Comparison of ENCODE assay signal across 14 cellular contexts in the genomic region with DNA sequence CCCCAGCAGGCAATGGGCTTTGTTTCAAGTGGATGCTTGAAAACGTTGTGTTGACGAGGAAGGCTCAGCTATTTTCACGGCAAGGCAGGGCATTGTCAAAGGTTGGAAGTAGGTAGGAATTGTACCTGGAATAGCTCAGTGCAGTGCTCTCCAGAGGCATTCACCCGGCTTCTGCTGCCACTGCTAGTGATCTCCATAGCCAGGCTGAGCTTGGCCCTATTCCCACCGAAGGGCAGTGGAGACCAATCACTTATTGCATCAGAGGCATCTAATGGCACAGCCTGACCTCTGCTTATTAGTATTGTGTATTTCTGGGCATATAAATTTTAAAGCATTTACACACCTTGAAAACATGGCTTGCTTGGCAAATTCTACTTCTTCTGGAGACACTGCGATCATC. TPM values are rescaled to one million over a fixed set of nuclear protein-coding genes. Genes with fewer than 3 reads are reported as not detected.
DNase-seq lines count a peak whose midpoint lies in the region; ATAC-seq and TF ChIP-seq lines count a peak whose summit lies in the region.
"Had no signal": no experiment of that assay in that cellular context is flagged by ENCODE, and none has a peak within 500 bp of the region (broad histone marks: within the 10 kb centered on the region; RNA-seq: fewer than 3 reads in every experiment).

No MANE protein-coding gene starts in this region.

- H3K36me3 Mint-ChIP-seq in Caco-2 (ENCODE audit: insufficient read depth, unreplicated experiment), result peaks cover 57% of the 10 kb centered on the region

- H3K27me3 Mint-ChIP-seq in Caco-2 (ENCODE audit: insufficient read depth, unreplicated experiment), result no peaks in the 10 kb centered on the region
- H3K27me3 Mint-ChIP-seq: CD4-positive, alpha-beta T cell had no signal

- H3K4me3 Mint-ChIP-seq in Caco-2 (ENCODE audit: unreplicated experiment), result no peak overlapping the region
- H3K4me3 Mint-ChIP-seq: B cell; CD4-positive, alpha-beta T cell had no signal

- intact Hi-C loops in Caco-2 (cut with micrococcal nuclease; ENCODE audit: unreplicated experiment) (no loop called here), IMR-90 (cut with micrococcal nuclease) (no loop called here), right lobe of liver (cut with DNase I) (no loop called here), psoas muscle (cut with DNase I) (no loop called here)

- in situ Hi-C loops in IMR-90 (cut with MboI; ENCODE audit: low sequenced_read_pairs), result no loop called here

- H4K91ac ChIP-seq in IMR-90 (ENCODE audit: insufficient read depth, low read depth, low read length), result no peak overlapping the region

- H3K9me3 ChIP-seq in Caco-2 (no peaks in the 10 kb centered on the region), IMR-90 (ENCODE audit: control insufficient read depth, insufficient read depth, low read length) (no peaks in the 10 kb centered on the region), RWPE2 (ENCODE audit: severe bottlenecking) (no peaks in the 10 kb centered on the region), right lobe of liver (no peaks in the 10 kb centered on the region), psoas muscle (no peaks in the 10 kb centered on the region)

- H3K18ac ChIP-seq in IMR-90 (ENCODE audit: low read depth, low read length), result no peak overlapping the region

- ATAC-seq in IMR-90 (ENCODE audit: low read depth), result no peak
- ATAC-seq in RWPE2 (ENCODE audit: low read depth), result no peak
- ATAC-seq in right lobe of liver, result peak; percentile 64 to 80 (median 70)
- no peak for ATAC-seq in HG03460 (IDR thresholded peaks at IDR 0.05; ENCODE audit: unreplicated experiment)
- ATAC-seq in psoas muscle, result no peak
- ATAC-seq: GM12878 had no signal

- H3K4me1 ChIP-seq in Caco-2 (peaks cover 68% of the 10 kb centered on the region), IMR-90 (ENCODE audit: control insufficient read depth, insufficient read depth, low read length) (no peaks in the 10 kb centered on the region), RWPE2 (ENCODE audit: insufficient read depth, poor library complexity, severe bottlenecking) (peaks cover 33% of the 10 kb centered on the region), right lobe of liver (no peaks in the 10 kb centered on the region), psoas muscle (no peaks in the 10 kb centered on the region)

- no peak overlapping the region for H2BK20ac ChIP-seq in IMR-90 (ENCODE audit: low read depth, low read length)

- H3K4me3 ChIP-seq in Caco-2 (ENCODE audit: low read depth, low read length) (no peak overlapping the region), IMR-90 (ENCODE audit: insufficient read depth, low read depth, low read length) (no peak overlapping the region), RWPE2 (ENCODE audit: severe bottlenecking) (no peak overlapping the region), right lobe of liver (no peak overlapping the region), psoas muscle (no peak overlapping the region)
- H3K4me3 ChIP-seq: GM12878 had no signal

- H3K36me3 ChIP-seq in Caco-2 (ENCODE audit: control insufficient read depth, insufficient read depth, low read length) (no peaks in the 10 kb centered on the region), IMR-90 (ENCODE audit: control insufficient read depth, insufficient read depth, low read length) (no peaks in the 10 kb centered on the region), RWPE2 (ENCODE audit: low read depth) (no peaks in the 10 kb centered on the region), right lobe of liver (no peaks in the 10 kb centered on the region), psoas muscle (ENCODE audit: insufficient read depth in 1 of 2, low read depth in 1 of 2) (no peaks in the 10 kb centered on the region)

- no peak overlapping the region for H3K9ac ChIP-seq in IMR-90 (ENCODE audit: low read depth, low read length)

- H2AFZ ChIP-seq in IMR-90 (replicated peaks; ENCODE audit: low read length, poor library complexity), result peak overlapping the region; percentile 49

- H3K56ac ChIP-seq in IMR-90 (ENCODE audit: extremely low read depth, insufficient read depth, low read length), result no peak overlapping the region

- no peaks in the 10 kb centered on the region for H4K20me1 ChIP-seq in IMR-90 (ENCODE audit: insufficient read depth, low read length)

- no peaks in the 10 kb centered on the region for H3K79me1 ChIP-seq in IMR-90 (ENCODE audit: low read depth in 1 of 2, low read length in 2 of 2)

- POLR2A ChIA-PET in Caco-2 (lab: Charles Lee) (no interaction called here), IMR-90 (lab: Charles Lee; ENCODE audit: unreplicated experiment) (no interaction called here)

- H3K23ac ChIP-seq in IMR-90 (ENCODE audit: low read depth, low read length), result no peak overlapping the region

- no peaks in the 10 kb centered on the region for H3K9me3 Mint-ChIP-seq in Caco-2 (ENCODE audit: unreplicated experiment)
- H3K9me3 Mint-ChIP-seq: CD4-positive, alpha-beta T cell had no signal

- H4K8ac ChIP-seq in IMR-90 (ENCODE audit: low read depth in 2 of 2, low read length in 2 of 2), result no peak overlapping the region

- peak overlapping the region; percentile 76 for H3K27ac Mint-ChIP-seq in Caco-2 (ENCODE audit: unreplicated experiment)
- H3K27ac Mint-ChIP-seq: B cell; CD4-positive, alpha-beta T cell had no signal

- H3K4ac ChIP-seq in IMR-90 (ENCODE audit: low read depth, low read length), result no peak overlapping the region

- dilution Hi-C loops in IMR-90 (cut with HindIII; ENCODE audit: low sequenced_read_pairs, unreplicated experiment), result no loop called here

- no peak overlapping the region for H4K5ac ChIP-seq in IMR-90 (ENCODE audit: low read depth, low read length)

- no peak overlapping the region for H2BK120ac ChIP-seq in IMR-90 (ENCODE audit: low read depth, low read length)

- no peak overlapping the region for H2BK5ac ChIP-seq in IMR-90 (ENCODE audit: low read depth, low read length, poor library complexity, severe bottlenecking)

- TF ChIP-seq RAD21 in IMR-90 (IDR thresholded peaks at IDR 0.05; ENCODE audit: low read length), result no peak

- no peak for TF ChIP-seq POLR2A in IMR-90 (IDR thresholded peaks at IDR 0.05; ENCODE audit: low read depth, low read length)
- TF ChIP-seq POLR2A in right lobe of liver (IDR thresholded peaks at IDR 0.05), result no peak

- no peak overlapping the region for H2AK9ac ChIP-seq in IMR-90 (replicated peaks; ENCODE audit: low read depth, low read length, poor library complexity)

- BruUV-seq in Caco-2 (replicated peaks; lab: Mats Ljungman, UMichigan) (no TSS peak), IMR-90 (replicated peaks; lab: Mats Ljungman, UMichigan) (no TSS peak)

- H2BK15ac ChIP-seq in IMR-90 (ENCODE audit: low read depth, low read length), result no peak overlapping the region

- no peak overlapping the region for H3K4me2 ChIP-seq in IMR-90 (ENCODE audit: low read depth, low read length)

- DNase-seq in Caco-2 (no peak), IMR-90 (no peak), RWPE2 (ENCODE audit: low spot score) (no peak), right lobe of liver (peak in 2 of 3 donors; percentile 55 to 74), NCI-H1105 (lab: John Stamatoyannopoulos, UW) (no peak), psoas muscle (no peak), SKM-1 (lab: John Stamatoyannopoulos, UW; ENCODE audit: unreplicated experiment) (no peak)
- DNase-seq: C1 segment of cervical spinal cord; CD4-positive, alpha-beta T cell; DMS79 had no signal

- TF ChIP-seq CTCF in Caco-2 (IDR thresholded peaks at IDR 0.05; ENCODE audit: insufficient read depth in 1 of 2, low read depth in 1 of 2, low read length in 1 of 2, severe bottlenecking in 1 of 2, unreplicated experiment in 1 of 2) (no peak), IMR-90 (conservative IDR thresholded peaks at IDR 0.05; ENCODE audit: low read depth, low read length) (no peak), RWPE2 (IDR thresholded peaks at IDR 0.05; ENCODE audit: poor library complexity, severe bottlenecking) (no peak), right lobe of liver (IDR thresholded peaks at IDR 0.05) (no peak), psoas muscle (IDR thresholded peaks at IDR 0.05) (no peak)

- H3K14ac ChIP-seq in IMR-90 (replicated peaks; ENCODE audit: low read depth, low read length), result no peak overlapping the region

- 0 out of 2 replicates have a peak, but pooled peaks cover 4% of the 10 kb centered on the region for H3K9me1 ChIP-seq in IMR-90 (ENCODE audit: insufficient read depth, low read length)

- H2AK5ac ChIP-seq in IMR-90 (ENCODE audit: low read depth, low read length), result no peak overlapping the region

- H3K27me3 ChIP-seq in Caco-2 (replicated peaks; ENCODE audit: control insufficient read depth, insufficient read depth, low read length) (no peaks in the 10 kb centered on the region), IMR-90 (ENCODE audit: control insufficient read depth, insufficient read depth, low read length) (no peaks in the 10 kb centered on the region; the same call in 1 of the 2 replicates), RWPE2 (ENCODE audit: insufficient read depth, poor library complexity, severe bottlenecking) (no peaks in the 10 kb centered on the region), right lobe of liver (no peaks in the 10 kb centered on the region), psoas muscle (ENCODE audit: insufficient read depth in 3 of 3, low read length in 2 of 3) (no peaks in the 10 kb centered on the region)

- CTCF ChIA-PET in Caco-2 (lab: Charles Lee) (no interaction called here), IMR-90 (lab: Yijun Ruan, JAX) (no interaction called here)

- WGBS in IMR-90 (ENCODE audit: extremely low coverage in 2 of 2, insufficient read length in 1 of 2), 2 experiments, result 100% methylated on average over 1 of the region's 6 CpGs; no CpG with 5 or more reads in 1 of the 2 experiments
- 74% methylated on average over 5 of the region's 6 CpGs for WGBS in right lobe of liver (ENCODE audit: insufficient coverage, low coverage, low lambda C conversion rate, missing lambda C conversion rate)
- WGBS in psoas muscle, 3 donors, result 75 to 80% (median 77%) methylated on average over 6 of the region's 6 CpGs

- peaks cover 48% of the 10 kb centered on the region for H3K4me1 Mint-ChIP-seq in Caco-2 (ENCODE audit: low read depth, unreplicated experiment)

- H3K27ac ChIP-seq in IMR-90 (ENCODE audit: insufficient read depth, low read length) (no peak overlapping the region), RWPE2 (ENCODE audit: poor library complexity, severe bottlenecking) (peak overlapping the region; percentile 98), right lobe of liver (no peak overlapping the region), psoas muscle (no peak overlapping the region)

RNA-seq across cellular contexts. Expression of a gene that starts 32.4 kb away (rescaled TPM):
- 119 and 120 TPM in 2 replicates for total RNA-seq in Caco-2 (2022)
- total RNA-seq in IMR-90 (2012; rRNA removed), result not detected in 2 replicates
- polyA plus RNA-seq in IMR-90 (2012; rRNA removed), result 0.17 and 0.24 TPM in 2 replicates
- polyA plus RNA-seq in IMR-90 (2012; cell fraction: cytosol; rRNA removed), result 0.06 and 0.12 TPM in 2 replicates
- polyA plus RNA-seq in IMR-90 (2012; cell fraction: nucleus; rRNA removed; ENCODE audit: low replicate concordance), result 0.05 and 0.13 TPM in 2 replicates
- total RNA-seq in right lobe of liver, result under 1 TPM in 1 of 6 experiments, not detected in 5; 0.20 TPM
- total RNA-seq in psoas muscle, result under 1 TPM in 2 of 4 donors, not detected in 2; 0.13 to 0.34 TPM
- under 1 TPM in 2 of 3 donors, not detected in 1; 0.04 to 0.07 TPM for polyA plus RNA-seq in psoas muscle
- total RNA-seq: B cell, G401, GM12878 had no signal
- polyA plus RNA-seq: GM12878 had no signal

RNA-seq across cellular contexts. Expression of a gene that starts 46.4 kb away (rescaled TPM):
- total RNA-seq in Caco-2 (2022), result 96.8 and 101 TPM in 2 replicates
- total RNA-seq in IMR-90 (2012; rRNA removed), result 18.6 and 26.4 TPM in 2 replicates
- polyA plus RNA-seq in IMR-90 (2012; rRNA removed), result 13.0 and 14.5 TPM in 2 replicates
- 6.0 and 11.0 TPM in 2 replicates for polyA plus RNA-seq in IMR-90 (2012; cell fraction: cytosol; rRNA removed)
- 24.2 and 39.6 TPM in 2 replicates for polyA plus RNA-seq in IMR-90 (2012; cell fraction: nucleus; rRNA removed; ENCODE audit: low replicate concordance)
- 10 to 100 TPM; 20.3 to 45.4 (median 32.2) TPM for total RNA-seq in right lobe of liver
- total RNA-seq in psoas muscle, result 10 to 100 TPM; 13.5 to 23.7 (median 20.0) TPM
- polyA plus RNA-seq in psoas muscle, result 10 to 100 TPM; 10.7 to 22.8 (median 11.3) TPM

Comparison
In these comparisons a context has a peak if more than half of its experiments do, and no peak if none do; other contexts are left out.
1. DNase-seq: peak in right lobe of liver (2 of 3); none in Caco-2 (0 of 2), IMR-90 (single experiment), RWPE2 (single experiment), NCI-H1105 (single experiment), psoas muscle (0 of 2) and SKM-1 (single experiment).
2. ATAC-seq: peak in right lobe of liver (4 of 4); none in IMR-90 (single experiment), RWPE2 (single experiment), HG03460 (single experiment) and psoas muscle (0 of 4).
3. RNA of a gene that starts 32.4 kb away (total RNA-seq): 119 to 120 TPM in Caco-2; 0.13 to 0.34 TPM in psoas muscle, not detected in IMR-90 and 0.20 TPM in right lobe of liver; every median in the first group is over 10 times any median in the second.